Comparison of ENCODE assay signal across 6 cellular contexts in genomic region chrX:154670848-154671247, GRCh38. TPM values are rescaled to one million over a fixed set of nuclear protein-coding genes. Genes with fewer than 3 reads are reported as not detected.
"Had no signal": no experiment of that assay in that cellular context is flagged by ENCODE, and none has a peak within 500 bp of the region (broad histone marks: within the 10 kb centered on the region; RNA-seq: fewer than 3 reads in every experiment).

No MANE protein-coding gene starts in this region.

RNA-seq across cellular contexts. Expression of gene CTAG2, which starts 17.5 kb away (rescaled TPM):
- total RNA-seq: GM23248, H4, H7, HepG2, HFFc6 had no signal
- polyA plus RNA-seq: GM23248, HepG2, IgD-negative memory B cell had no signal

RNA-seq across cellular contexts. Expression of gene CTAG1B, which starts 51.8 kb away (rescaled TPM):
- total RNA-seq: GM23248, H4, H7, HepG2, HFFc6 had no signal
- polyA plus RNA-seq: GM23248, HepG2, IgD-negative memory B cell had no signal
